2 cellular contexts compared by ENCODE assay signal in the genomic region with DNA sequence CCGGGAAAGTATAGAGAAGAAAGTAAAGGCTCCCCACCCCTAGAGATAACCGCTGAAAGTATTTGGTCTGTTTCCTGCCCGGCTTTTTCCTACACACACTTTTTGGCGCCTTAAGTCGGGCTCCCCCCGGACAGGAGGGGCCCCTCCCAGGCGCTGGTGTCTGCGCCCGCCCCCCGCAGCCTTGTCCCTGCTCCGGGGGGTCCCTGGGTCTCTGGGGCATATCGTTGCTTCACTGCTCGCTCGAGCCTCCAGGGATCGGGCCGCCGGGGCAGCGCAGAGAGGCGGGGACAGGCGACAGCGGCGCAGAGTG.
TF ChIP-seq lines count a peak whose summit lies in the region.

No MANE protein-coding gene starts in this region.

TF ChIP-seq in HEK293, 187 proteins besides CTCF, POLR2A, EP300 and RAD21:
- TF ChIP-seq ZNF548 (tag by site-specific recombination; IDR thresholded peaks at IDR 0.05) = no peak
- no peak for TF ChIP-seq YY1 (tag by site-specific recombination; IDR thresholded peaks at IDR 0.05)
- TF ChIP-seq ZBTB48 (tag by site-specific recombination; IDR thresholded peaks at IDR 0.05) = peak; percentile 65; the same call in 1 of the 2 replicates
- 0 out of 2 replicates have a peak, but pooled peaks have one; percentile 41 for TF ChIP-seq ZNF423 (tag by site-specific recombination; IDR thresholded peaks at IDR 0.05)
- TF ChIP-seq GLIS1 (tag by site-specific recombination; IDR thresholded peaks at IDR 0.05) = peak; percentile 90
- no peak for TF ChIP-seq ZNF140 (tag by site-specific recombination; IDR thresholded peaks at IDR 0.05)
- no peak for TF ChIP-seq ZNF692 (tag by site-specific recombination; IDR thresholded peaks at IDR 0.05)
- TF ChIP-seq ZIC2 (tag by site-specific recombination; IDR thresholded peaks at IDR 0.05) = peak; percentile 70
- no peak for TF ChIP-seq RBAK (tag by site-specific recombination; IDR thresholded peaks at IDR 0.05)
- TF ChIP-seq, protein P1, sequence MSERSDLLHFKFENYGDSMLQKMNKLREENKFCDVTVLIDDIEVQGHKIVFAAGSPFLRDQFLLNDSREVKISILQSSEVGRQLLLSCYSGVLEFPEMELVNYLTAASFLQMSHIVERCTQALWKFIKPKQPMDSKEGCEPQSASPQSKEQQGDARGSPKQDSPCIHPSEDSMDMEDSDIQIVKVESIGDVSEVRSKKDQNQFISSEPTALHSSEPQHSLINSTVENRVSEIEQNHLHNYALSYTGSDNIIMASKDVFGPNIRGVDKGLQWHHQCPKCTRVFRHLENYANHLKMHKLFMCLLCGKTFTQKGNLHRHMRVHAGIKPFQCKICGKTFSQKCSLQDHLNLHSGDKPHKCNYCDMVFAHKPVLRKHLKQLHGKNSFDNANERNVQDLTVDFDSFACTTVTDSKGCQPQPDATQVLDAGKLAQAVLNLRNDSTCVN (tag by site-specific recombination; optimal IDR thresholded peaks at IDR 0.05) = no peak
- peak; percentile 55; the same call in 1 of the 2 replicates for TF ChIP-seq GLIS2 (tag by site-specific recombination; IDR thresholded peaks at IDR 0.05)
- 0 out of 2 replicates have a peak, but pooled peaks have one; percentile 35 for TF ChIP-seq PRDM1 (tag by site-specific recombination; IDR thresholded peaks at IDR 0.05)
- no peak for TF ChIP-seq ATF2 (tag by site-specific recombination; IDR thresholded peaks at IDR 0.05; ENCODE audit: low read depth)

TF ChIP-seq in GM12878, 131 proteins besides CTCF, POLR2A, EP300 and RAD21:
- TF ChIP-seq DPF2 (IDR thresholded peaks at IDR 0.05) = no peak
- TF ChIP-seq SRF (IDR thresholded peaks at IDR 0.05; ENCODE audit: low read depth in 2 of 2, low read length in 2 of 2) = 0 out of 4 replicates have a peak, but pooled peaks of 1 of the 2 experiments have one; percentile 8
